Comparison of ENCODE assay signal across 17 cellular contexts in the genomic region with DNA sequence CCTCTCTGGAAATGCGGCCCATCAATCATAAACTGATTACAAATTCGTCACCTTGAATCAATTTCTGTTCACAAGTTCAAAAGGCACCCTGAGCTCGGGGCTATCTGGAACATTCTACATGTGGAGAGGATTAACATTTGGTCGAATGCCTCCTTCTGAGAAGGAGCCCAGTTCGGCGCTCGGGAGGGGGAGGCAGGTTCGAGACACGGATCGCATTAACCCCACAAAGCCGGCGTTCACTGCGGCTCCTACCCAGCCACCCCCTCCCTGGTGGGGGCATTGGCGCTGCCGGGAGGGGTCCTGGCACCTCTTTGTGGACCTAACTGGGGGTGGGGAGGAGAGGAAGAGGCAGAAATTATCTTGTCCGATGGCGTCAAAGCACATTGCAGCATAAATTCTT.
DNase-seq lines count a peak whose midpoint lies in the region; ATAC-seq and TF ChIP-seq lines count a peak whose summit lies in the region.
"Had no signal": no experiment of that assay in that cellular context is flagged by ENCODE, and none has a peak within 500 bp of the region (broad histone marks: within the 10 kb centered on the region; RNA-seq: fewer than 3 reads in every experiment).

No MANE protein-coding gene starts in this region.

- peak; percentile 57 for DNase-seq in activated effector memory CD4-positive, alpha-beta T cell treated with anti-CD3 and anti-CD28 coated beads, Interleukin-2, amount 50 U/mL, for 16 hours
- no peak for DNase-seq in activated effector memory CD4-positive, alpha-beta T cell treated with Interleukin-2 at 50 U/mL for 16 hours
- DNase-seq in ecto neural progenitor cell (ENCODE audit: low spot score) (peak; percentile 36), osteocyte (ENCODE audit: extremely low spot score, unreplicated experiment) (peak; percentile 79), ureter (ENCODE audit: low spot score) (peak; percentile 26), SKM-1 (lab: John Stamatoyannopoulos, UW; ENCODE audit: unreplicated experiment) (no peak)
- DNase-seq: C1 segment of cervical spinal cord, IMR-90, Kasumi-1, MM.1S, NCI-H1092 treated with DMSO at 0.1 percent for 48 hours, NCI-H1694 treated with DMSO at 0.1 percent for 48 hours, NCI-H226, NCI-H524 treated with DMSO at 0.1 percent for 48 hours, Right ventricle myocardium superior had no signal

- no peaks in the 10 kb centered on the region for H3K4me1 Mint-ChIP-seq in osteocyte (ENCODE audit: unreplicated experiment)

- no peak for ATAC-seq in HG03521 (IDR thresholded peaks at IDR 0.05; ENCODE audit: unreplicated experiment)
- ATAC-seq: Panc1 had no signal

- no peak for TF ChIP-seq CTCF in osteocyte (IDR thresholded peaks at IDR 0.05)

- H3K4me3 Mint-ChIP-seq in osteocyte (ENCODE audit: unreplicated experiment): no peak overlapping the region

- no peaks in the 10 kb centered on the region for H3K36me3 Mint-ChIP-seq in osteocyte (ENCODE audit: unreplicated experiment)

- no peak overlapping the region for H3K27ac Mint-ChIP-seq in osteocyte (ENCODE audit: unreplicated experiment)

- H3K27me3 Mint-ChIP-seq in osteocyte (ENCODE audit: unreplicated experiment): peaks cover 31% of the 10 kb centered on the region

- H3K9me3 Mint-ChIP-seq in osteocyte (ENCODE audit: unreplicated experiment): no peaks in the 10 kb centered on the region

Comparison
In these comparisons a context has a peak if more than half of its experiments do, and no peak if none do; other contexts are left out.
1. DNase-seq: peak in activated effector memory CD4-positive, alpha-beta T cell treated with anti-CD3 and anti-CD28 coated beads, Interleukin-2, amount 50 U/mL, for 16 hours (single experiment), ecto neural progenitor cell (single experiment), osteocyte (single experiment) and ureter (single experiment); none in activated effector memory CD4-positive, alpha-beta T cell treated with Interleukin-2 at 50 U/mL for 16 hours (single experiment) and SKM-1 (single experiment).